Comparison of ENCODE assay signal across 1 cellular context in the genomic region with DNA sequence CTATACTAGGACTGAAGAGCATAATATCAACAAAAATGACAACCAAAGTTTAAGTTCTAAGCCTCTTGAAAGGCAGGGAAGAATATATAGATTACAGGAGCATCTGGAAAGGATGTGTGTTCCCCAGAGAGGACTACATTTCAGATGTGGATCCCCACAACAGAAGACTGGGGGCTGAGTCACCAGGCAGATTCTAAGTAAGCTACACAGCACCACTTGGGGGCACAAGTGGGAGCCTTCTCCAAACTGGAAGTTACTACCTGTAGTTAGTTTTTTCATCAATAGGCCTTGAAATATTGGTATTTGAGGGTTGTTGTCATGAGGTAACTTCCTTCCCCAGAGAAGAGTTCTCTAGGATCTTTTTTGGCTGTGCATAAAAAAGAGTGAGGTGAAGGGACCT.
TF ChIP-seq lines count a peak whose summit lies in the region.

No MANE protein-coding gene starts in this region.

TF ChIP-seq in WTC11, 78 proteins besides CTCF, POLR2A, EP300 and RAD21 (continued from another document):
- TF ChIP-seq ZBTB43 (CRISPR knock-in tag; IDR thresholded peaks at IDR 0.05) = no peak
- no peak for TF ChIP-seq ZNF281 (CRISPR knock-in tag; IDR thresholded peaks at IDR 0.05)
- no peak for TF ChIP-seq CBFB (CRISPR knock-in tag; IDR thresholded peaks at IDR 0.05; ENCODE audit: low read depth)
- no peak for TF ChIP-seq E2F1 (CRISPR knock-in tag; IDR thresholded peaks at IDR 0.05)
